Comparison of ENCODE assay signal across 1 cellular context in genomic region chr13:100625447-100625846, GRCh38.
TF ChIP-seq lines count a peak whose summit lies in the region.

No MANE protein-coding gene starts in this region.

TF ChIP-seq in GM23338, 12 proteins besides CTCF, POLR2A, EP300 and RAD21 (continued from another document):
- TF ChIP-seq STAT1 (IDR thresholded peaks at IDR 0.05; ENCODE audit: unreplicated experiment) (no peak), ZNF331 (CRISPR knock-in tag; IDR thresholded peaks at IDR 0.05; ENCODE audit: low read depth) (no peak), EZH2 (IDR thresholded peaks at IDR 0.05; ENCODE audit: low read depth, unreplicated experiment) (no peak), ETS1 (IDR thresholded peaks at IDR 0.05) (no peak), ZNF114 (CRISPR knock-in tag; IDR thresholded peaks at IDR 0.05) (no peak), POLR2AphosphoS5 (IDR thresholded peaks at IDR 0.05; ENCODE audit: low read depth) (no peak), JUNB (IDR thresholded peaks at IDR 0.05; ENCODE audit: unreplicated experiment) (no peak), CREB1 (CRISPR knock-in tag; IDR thresholded peaks at IDR 0.05; ENCODE audit: low read depth) (no peak)
